9 cellular contexts compared by ENCODE assay signal in the genomic region with DNA sequence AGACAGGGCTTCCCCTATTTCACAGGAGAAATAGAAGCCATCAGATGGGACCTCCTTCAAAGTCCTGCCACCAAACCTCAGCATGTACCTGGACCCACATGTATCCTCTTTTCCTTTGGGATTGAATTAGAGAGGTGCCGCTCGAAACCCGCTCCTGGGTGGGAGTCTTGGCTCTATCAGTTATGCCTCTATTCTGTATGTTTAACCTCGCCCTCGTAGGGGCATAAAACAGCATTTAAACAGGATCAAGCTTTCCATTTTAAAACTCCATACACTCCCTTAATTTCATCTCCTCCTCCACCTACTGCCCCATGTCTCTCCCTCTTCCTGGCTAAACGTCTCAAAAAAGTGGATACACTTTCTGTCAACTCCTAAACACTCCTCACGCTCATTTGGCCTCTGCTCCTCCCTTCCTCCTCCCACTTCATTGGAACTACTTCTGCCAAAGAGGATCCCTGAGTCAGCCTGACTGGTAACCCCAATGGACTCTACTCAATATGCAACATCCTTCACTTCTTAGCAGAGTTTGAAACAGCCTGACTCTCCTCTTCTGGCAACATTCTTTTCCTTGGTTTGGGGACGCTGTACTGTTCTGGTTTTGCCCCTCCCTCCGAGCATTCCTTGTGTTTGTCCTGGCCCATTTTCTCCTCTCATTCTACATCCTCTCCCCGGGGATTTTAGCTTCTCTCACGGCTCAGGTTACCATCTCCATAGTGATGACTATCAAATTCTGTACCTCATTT. TPM values are rescaled to one million over a fixed set of nuclear protein-coding genes. Genes with fewer than 3 reads are reported as not detected.
DNase-seq lines count a peak whose midpoint lies in the region; ATAC-seq, FAIRE-seq and TF ChIP-seq lines count a peak whose summit lies in the region.
"Had no signal": no experiment of that assay in that cellular context is flagged by ENCODE, and none has a peak within 500 bp of the region (broad histone marks: within the 10 kb centered on the region; RNA-seq: fewer than 3 reads in every experiment).

No MANE protein-coding gene starts in this region.

- CTCF ChIA-PET in SK-N-SH (lab: Yijun Ruan, JAX) = interaction anchor here (1.1 kb wide), 1 partner anchor 152 kb away, joined by 3 read pairs; no protein-coding TSS in a partner anchor

- TF ChIP-seq EP300 in SK-N-SH (IDR thresholded peaks at IDR 0.05; ENCODE audit: borderline replicate concordance in 1 of 2, low read depth in 1 of 2, low read length in 1 of 2) = no peak

- peak overlapping the region in 1 of 2 experiments; percentile 24; a peak in 1 of 4 replicates for H3K27ac ChIP-seq in SK-N-SH (ENCODE audit: low read depth in 2 of 2, low read length in 1 of 2)
- H3K27ac ChIP-seq in foreskin keratinocyte = no peak overlapping the region
- no peak overlapping the region for H3K27ac ChIP-seq in pancreas

- H3K9me2 ChIP-seq in SK-N-SH = no peaks in the 10 kb centered on the region

- H3K9me3 ChIP-seq in SK-N-SH = no peaks in the 10 kb centered on the region
- no peaks in the 10 kb centered on the region for H3K9me3 ChIP-seq in pancreas

- TF ChIP-seq CTCF in SK-N-SH (IDR thresholded peaks at IDR 0.05) (no peak), foreskin keratinocyte (conservative IDR thresholded peaks at IDR 0.05) (no peak), pancreas (IDR thresholded peaks at IDR 0.05) (no peak)

- intact Hi-C loops in pancreas (cut with DNase I) = no loop called here

- no peaks in the 10 kb centered on the region for H3K79me2 ChIP-seq in SK-N-SH (ENCODE audit: insufficient read depth)

- H3K4me1 ChIP-seq in SK-N-SH (ENCODE audit: control insufficient read depth in 1 of 2, insufficient read depth in 2 of 2, low read depth in 1 of 2, low read length in 1 of 2) (peaks cover 0 to 10% of the 10 kb centered on the region in 2 experiments; a peak in 1 of 4 replicates), foreskin keratinocyte (peaks cover 5% of the 10 kb centered on the region), pancreas (no peaks in the 10 kb centered on the region)

- H3K4me3 ChIP-seq in SK-N-SH (ENCODE audit: low read depth in 2 of 2, low read length in 1 of 2) (no peak overlapping the region), pancreas (no peak overlapping the region)

- H3F3A ChIP-seq in SK-N-SH (replicated peaks; ENCODE audit: insufficient read depth) = peaks cover 3% of the 10 kb centered on the region

- POLR2A ChIA-PET in SK-N-SH (lab: Yijun Ruan, JAX) = no interaction called here

- H3K36me3 ChIP-seq in SK-N-SH (replicated peaks in 1 of 2; ENCODE audit: control insufficient read depth in 1 of 2, insufficient read depth in 2 of 2, low read length in 1 of 2) (peaks cover 9 to 18% of the 10 kb centered on the region in 2 experiments), pancreas (peaks cover 0 to 9% (median 4%) of the 10 kb centered on the region in 3 donors)

- peak; percentile 81 for ATAC-seq in foreskin keratinocyte
- peak in 3 of 4 donors; percentile 51 to 62 (median 52) for ATAC-seq in pancreas

- DNase-seq in GM18507 (ENCODE audit: extremely low spot score, insufficient read length, low read depth) = no peak
- DNase-seq in SK-N-SH = no peak
- peak; percentile 63 to 67 for DNase-seq in foreskin keratinocyte
- DNase-seq in pancreas = no peak
- DNase-seq in NCI-H187 treated with DMSO at 0.1 percent for 48 hours (lab: John Stamatoyannopoulos, UW) = no peak
- DNase-seq in UCSD-AML1 (lab: John Stamatoyannopoulos, UW; ENCODE audit: unreplicated experiment) = no peak
- no peak for DNase-seq in NCI-H187 (lab: John Stamatoyannopoulos, UW)
- DNase-seq in activated CD4-positive, CD25-positive, alpha-beta regulatory T cell (lab: John Stamatoyannopoulos, UW) = no peak
- DNase-seq: kidney had no signal

- H3K4me2 ChIP-seq in SK-N-SH = no peak overlapping the region

- TF ChIP-seq RAD21 in SK-N-SH (IDR thresholded peaks at IDR 0.05; ENCODE audit: low read length) = no peak

- no peaks in the 10 kb centered on the region for H3K27me3 ChIP-seq in SK-N-SH (ENCODE audit: insufficient read depth)
- no peaks in the 10 kb centered on the region for H3K27me3 ChIP-seq in foreskin keratinocyte
- no peaks in the 10 kb centered on the region for H3K27me3 ChIP-seq in pancreas

- H4K20me1 ChIP-seq in SK-N-SH (ENCODE audit: insufficient read depth) = no peaks in the 10 kb centered on the region

- no peak overlapping the region for H3K9ac ChIP-seq in SK-N-SH

- 75% methylated on average over 11 of the region's 11 CpGs for WGBS in SK-N-SH (ENCODE audit: low lambda C conversion rate)
- 75 to 80% methylated on average over 11 of the region's 11 CpGs for WGBS in pancreas, 2 donors

- FAIRE-seq in GM18507 (lab: Jason Lieb, UNC) (peak; percentile 12), pancreas (lab: Jason Lieb, UNC) (no peak)
- FAIRE-seq: kidney had no signal

- no peak overlapping the region for H2AFZ ChIP-seq in SK-N-SH (ENCODE audit: low read depth)

TF ChIP-seq in SK-N-SH, 30 proteins besides CTCF, POLR2A, EP300 and RAD21:
- TF ChIP-seq, protein P1, sequence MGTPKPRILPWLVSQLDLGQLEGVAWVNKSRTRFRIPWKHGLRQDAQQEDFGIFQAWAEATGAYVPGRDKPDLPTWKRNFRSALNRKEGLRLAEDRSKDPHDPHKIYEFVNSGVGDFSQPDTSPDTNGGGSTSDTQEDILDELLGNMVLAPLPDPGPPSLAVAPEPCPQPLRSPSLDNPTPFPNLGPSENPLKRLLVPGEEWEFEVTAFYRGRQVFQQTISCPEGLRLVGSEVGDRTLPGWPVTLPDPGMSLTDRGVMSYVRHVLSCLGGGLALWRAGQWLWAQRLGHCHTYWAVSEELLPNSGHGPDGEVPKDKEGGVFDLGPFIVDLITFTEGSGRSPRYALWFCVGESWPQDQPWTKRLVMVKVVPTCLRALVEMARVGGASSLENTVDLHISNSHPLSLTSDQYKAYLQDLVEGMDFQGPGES (IDR thresholded peaks at IDR 0.05; ENCODE audit: low read depth, low read length) = no peak
- 0 out of 2 replicates have a peak, but pooled peaks have one; percentile 15 for TF ChIP-seq FOSL2 (IDR thresholded peaks at IDR 0.05; ENCODE audit: borderline replicate concordance, low read depth)
- TF ChIP-seq JUND (IDR thresholded peaks at IDR 0.05) = peak; percentile 5; the same call in 1 of the 2 replicates

RNA-seq across cellular contexts. Expression of a gene that starts 23.0 kb away (rescaled TPM):
- 0.31 and 0.36 TPM in 2 replicates for polyA plus RNA-seq in SK-N-SH (2012; rRNA removed)
- polyA plus RNA-seq in SK-N-SH (2012; cell fraction: cytosol; rRNA removed) = 0.09 and 0.20 TPM in 2 replicates
- 2.6 and 3.3 TPM in 2 replicates for polyA plus RNA-seq in SK-N-SH (2012; cell fraction: nucleus; rRNA removed)
- 0.07 and 0.28 TPM in 2 replicates for total RNA-seq in foreskin keratinocyte
- 0.11 and 0.16 TPM in 2 replicates for polyA plus RNA-seq in foreskin keratinocyte
- 10 to 100 TPM in 2 of 6 donors, 1 to 10 TPM in 4; 5.2 to 35.9 (median 8.5) TPM for total RNA-seq in pancreas
- 10 to 100 TPM; 28.8 to 30.4 TPM for polyA plus RNA-seq in pancreas

Comparison
In these comparisons a context has a peak if more than half of its experiments do, and no peak if none do; other contexts are left out.
1. DNase-seq: peak in foreskin keratinocyte (2 of 2); none in GM18507 (single experiment), SK-N-SH (single experiment), pancreas (0 of 6), NCI-H187 treated with DMSO at 0.1 percent for 48 hours (single experiment), UCSD-AML1 (single experiment), NCI-H187 (0 of 2) and activated CD4-positive, CD25-positive, alpha-beta regulatory T cell (0 of 4).
2. RNA of a gene that starts 23.0 kb away (polyA plus RNA-seq): 28.8 to 30.4 TPM in pancreas; 0.09 to 3.3 TPM in SK-N-SH and 0.11 to 0.16 TPM in foreskin keratinocyte; every median in the first group is over 4 times any median in the second.